Comparison of ENCODE assay signal across 8 cellular contexts in genomic region chr14:30088620-30089019, GRCh38.
"Had no signal": no experiment of that assay in that cellular context is flagged by ENCODE, and none has a peak within 500 bp of the region (broad histone marks: within the 10 kb centered on the region; RNA-seq: fewer than 3 reads in every experiment).

No MANE protein-coding gene starts in this region.

- DNase-seq: GDM1, GF-D8 had no signal

- ATAC-seq: GM12878 had no signal

- FAIRE-seq: G401.6, GM12878, GM12891, GM12892, GM18507, GM19239 had no signal

- H3K4me3 ChIP-seq: GM12878 had no signal
